9 cellular contexts compared by ENCODE assay signal in genomic region chr5:56350595-56351170, GRCh38.
DNase-seq lines count a peak whose midpoint lies in the region; ATAC-seq lines count a peak whose summit lies in the region.
"Had no signal": no experiment of that assay in that cellular context is flagged by ENCODE, and none has a peak within 500 bp of the region (broad histone marks: within the 10 kb centered on the region; RNA-seq: fewer than 3 reads in every experiment).

No MANE protein-coding gene starts in this region.

- intact Hi-C loops in cardiac septum (cut with DNase I): loop anchor here (5.0 to 10.0 kb wide), 3 partner anchors 73 to 264 kb away; no protein-coding TSS in a partner anchor

- ATAC-seq in stimulated activated naive CD8-positive, alpha-beta T cell treated with anti-CD3 and anti-CD28 coated beads, Interleukin-15, Interleukin-2, amounts not matched to agents 100 U/mL and 50 U/mL, for 24 hours: peak; percentile 33
- no peak for ATAC-seq in GM21447 (IDR thresholded peaks at IDR 0.05; ENCODE audit: unreplicated experiment)
- no peak for ATAC-seq in HG03095 (IDR thresholded peaks at IDR 0.05; ENCODE audit: unreplicated experiment)

- DNase-seq in HCEC 1CT (peak; percentile 90), SW 1271 (lab: John Stamatoyannopoulos, UW) (peak; percentile 93 to 97), cardiac septum (ENCODE audit: low spot score) (peak; percentile 83), C1 segment of cervical spinal cord (lab: John Stamatoyannopoulos, UW) (no peak), NCI-H526 (lab: John Stamatoyannopoulos, UW) (no peak)
- no peak for DNase-seq in stimulated activated naive CD8-positive, alpha-beta T cell treated with anti-CD3 and anti-CD28 coated beads, Interleukin-15, Interleukin-2, amounts not matched to agents 100 U/mL and 50 U/mL, for 24 hours
- DNase-seq: naive B cell had no signal

Comparison
In these comparisons a context has a peak if more than half of its experiments do, and no peak if none do; other contexts are left out.
1. DNase-seq: peak in HCEC 1CT (single experiment), SW 1271 (2 of 2) and cardiac septum (single experiment); none in stimulated activated naive CD8-positive, alpha-beta T cell treated with anti-CD3 and anti-CD28 coated beads, Interleukin-15, Interleukin-2, amounts not matched to agents 100 U/mL and 50 U/mL, for 24 hours (single experiment), C1 segment of cervical spinal cord (0 of 14) and NCI-H526 (0 of 2).